8 cellular contexts compared by ENCODE assay signal in genomic region chr21:28882345-28882744, GRCh38.
"Had no signal": no experiment of that assay in that cellular context is flagged by ENCODE, and none has a peak within 500 bp of the region (broad histone marks: within the 10 kb centered on the region; RNA-seq: fewer than 3 reads in every experiment).

No MANE protein-coding gene starts in this region.

- H3K27ac Mint-ChIP-seq: GM23338, IgD-negative memory B cell had no signal

- DNase-seq: H7, KG1 had no signal

- H3K4me1 Mint-ChIP-seq: GM23338 had no signal

- H3K4me3 Mint-ChIP-seq: GM23338, IgD-negative memory B cell had no signal

- H3K9me3 Mint-ChIP-seq: IgD-negative memory B cell had no signal

- ATAC-seq: GM23338, HCT116, HepG2 had no signal

- H3K4me3 ChIP-seq: GM23338, HAP-1 had no signal

- H3K27ac ChIP-seq: HL-60 had no signal

- FAIRE-seq: HepG2 had no signal
